Comparison of ENCODE assay signal across 26 cellular contexts in the genomic region with DNA sequence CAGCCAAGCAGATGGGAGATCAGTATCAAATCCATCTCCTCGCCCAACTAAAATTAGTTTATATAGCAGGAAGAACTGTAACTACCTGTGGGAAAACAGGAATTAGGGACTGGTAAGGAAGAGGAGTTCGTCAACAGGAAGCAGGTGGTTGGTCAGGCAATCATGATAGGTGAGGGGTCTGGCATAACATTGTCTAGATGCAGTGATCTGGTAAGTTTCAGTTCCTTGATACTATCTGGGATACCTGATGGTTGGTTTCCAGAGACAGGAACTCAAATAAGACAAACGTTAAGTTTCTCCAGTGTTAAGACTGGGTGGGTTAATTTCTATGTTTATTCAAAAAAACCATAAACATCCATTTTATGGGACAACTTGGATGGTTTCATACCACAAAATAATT.
"Had no signal": no experiment of that assay in that cellular context is flagged by ENCODE, and none has a peak within 500 bp of the region (broad histone marks: within the 10 kb centered on the region; RNA-seq: fewer than 3 reads in every experiment).

No MANE protein-coding gene starts in this region.

- H3K27me3 ChIP-seq: ascending aorta, body of pancreas, MG63 had no signal

- H3K27ac Mint-ChIP-seq: activated CD8-positive, alpha-beta T cell treated with anti-CD3 and anti-CD28 coated beads for 36 hours; activated naive CD4-positive, alpha-beta T cell treated with anti-CD3 and anti-CD28 coated beads, Interleukin-2, amount 50 U/mL, for 72 hours; activated naive CD8-positive, alpha-beta T cell treated with anti-CD3 and anti-CD28 coated beads, Interleukin-2, amount 50 U/mL, for 24 hours; activated T-helper 1 cell treated with anti-CD3 and anti-CD28 coated beads, Interleukin-12 subunit alpha, Interleukin-12 subunit beta, Interleukin-2, Interleukin-4 antibody, amounts not matched to agents 30 ng/mL and 10 ng/mL and 1 ng/mL, durations not matched to agents 14 hours and 24 hours and 36 hours had no signal

- H3K27ac ChIP-seq: ascending aorta, body of pancreas, PC-9, SK-N-MC, VCaP had no signal

- DNase-seq: activated CD4-positive, alpha-beta T cell treated with anti-CD3 and anti-CD28 coated beads for 4 hours; activated CD8-positive, alpha-beta memory T cell treated with anti-CD3 and anti-CD28 coated beads, Interleukin-2, amount 50 U/mL, for 48 hours; activated CD8-positive, alpha-beta T cell treated with anti-CD3 and anti-CD28 coated beads for 36 hours; activated effector memory CD4-positive, alpha-beta T cell treated with Interleukin-2 at 50 U/mL for 16 hours; activated naive CD4-positive, alpha-beta T cell treated with Interleukin-2 at 50 U/mL for 16 hours; activated naive CD8-positive, alpha-beta T cell treated with anti-CD3 and anti-CD28 coated beads, Interleukin-2, amount 50 U/mL, for 24 hours; activated T-cell treated with anti-CD3 and anti-CD28 coated beads, Interleukin-2, amount 50 U/mL, for 1 hour; amniotic stem cell; body of pancreas; MG63; MV-4-11; NCI-H1105; NCI-H1436 treated with DMSO at 0.1 percent for 48 hours; NCI-H187; NCI-H2081 treated with DMSO at 0.1 percent for 48 hours; NCI-H446; NCI-H524; PC-9; SIG-M5; T-helper 1 cell had no signal

- H3K36me3 ChIP-seq: MG63 had no signal

- H2AFZ ChIP-seq: PC-9 had no signal

- H3K4me1 ChIP-seq: body of pancreas had no signal

- H3K4me1 Mint-ChIP-seq: activated naive CD8-positive, alpha-beta T cell treated with anti-CD3 and anti-CD28 coated beads, Interleukin-2, amount 50 U/mL, for 24 hours; central memory CD8-positive, alpha-beta T cell had no signal

- H3K4me3 Mint-ChIP-seq: activated CD8-positive, alpha-beta T cell treated with anti-CD3 and anti-CD28 coated beads for 36 hours; activated naive CD8-positive, alpha-beta T cell treated with anti-CD3 and anti-CD28 coated beads, Interleukin-2, amount 50 U/mL, for 24 hours; activated T-helper 1 cell treated with anti-CD3 and anti-CD28 coated beads, Interleukin-12 subunit alpha, Interleukin-12 subunit beta, Interleukin-2, Interleukin-4 antibody, amounts not matched to agents 30 ng/mL and 10 ng/mL and 1 ng/mL, durations not matched to agents 14 hours and 24 hours and 36 hours; central memory CD8-positive, alpha-beta T cell had no signal

- H3K9me3 ChIP-seq: body of pancreas, MG63 had no signal

- ATAC-seq: activated CD8-positive, alpha-beta T cell treated with anti-CD3 and anti-CD28 coated beads for 36 hours; activated naive CD4-positive, alpha-beta T cell treated with anti-CD3 and anti-CD28 coated beads, Interleukin-2, amount 50 U/mL, for 72 hours; activated naive CD8-positive, alpha-beta T cell treated with anti-CD3 and anti-CD28 coated beads, Interleukin-2, amount 50 U/mL, for 24 hours; body of pancreas had no signal

- H3K4me2 ChIP-seq: PC-9 had no signal

- H3K36me3 Mint-ChIP-seq: activated naive CD4-positive, alpha-beta T cell treated with anti-CD3 and anti-CD28 coated beads, Interleukin-2, amount 50 U/mL, for 72 hours had no signal

- H3K4me3 ChIP-seq: ascending aorta, body of pancreas, MG63, PC-9, SK-N-MC had no signal

- H3K27me3 Mint-ChIP-seq: activated naive CD8-positive, alpha-beta T cell treated with anti-CD3 and anti-CD28 coated beads, Interleukin-2, amount 50 U/mL, for 24 hours had no signal

- H3K9me3 Mint-ChIP-seq: activated CD8-positive, alpha-beta T cell treated with anti-CD3 and anti-CD28 coated beads for 36 hours; central memory CD8-positive, alpha-beta T cell had no signal
